25 cellular contexts compared by ENCODE assay signal in the genomic region with DNA sequence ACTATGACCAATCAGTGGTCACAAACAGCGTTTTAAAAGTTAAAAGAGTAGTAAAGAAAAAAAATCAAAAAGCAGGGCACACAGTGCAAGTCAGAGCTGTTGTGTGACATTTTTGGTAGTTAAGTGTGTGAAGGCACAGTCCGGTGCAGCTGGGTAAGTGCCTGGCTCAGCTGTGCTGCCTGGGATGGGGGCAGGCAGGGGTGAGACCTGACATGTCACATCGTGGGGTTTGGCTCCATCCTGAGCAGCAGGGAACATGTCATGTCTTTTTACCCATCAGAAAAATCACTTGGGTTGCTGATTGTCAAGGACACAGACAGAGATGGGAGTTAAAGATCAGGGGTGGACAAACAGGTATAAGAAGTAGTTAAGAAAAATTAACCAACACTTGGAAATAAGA.
"Had no signal": no experiment of that assay in that cellular context is flagged by ENCODE, and none has a peak within 500 bp of the region (broad histone marks: within the 10 kb centered on the region; RNA-seq: fewer than 3 reads in every experiment).

No MANE protein-coding gene starts in this region.

- ATAC-seq: activated naive CD4-positive, alpha-beta T cell treated with anti-CD3 and anti-CD28 coated beads, Interleukin-2, amount 50 U/mL, for 72 hours; activated T-helper 17 cell treated with anti-CD3 and anti-CD28 coated beads, Interleukin-2, amount 50 U/mL, for 72 hours; gastroesophageal sphincter; naive thymus-derived CD4-positive, alpha-beta T cell; stimulated activated naive B cell treated with anti-CD40 and anti-IgM and Interleukin-4, amounts not matched to agents 10 μg/mL and 1 μg/mL and 100 μg/mL, for 72 hours; T-cell had no signal

- H3K4me1 ChIP-seq: gastroesophageal sphincter, sigmoid colon, vagina had no signal

- H3K4me1 Mint-ChIP-seq: activated T-helper 17 cell treated with anti-CD3 and anti-CD28 coated beads, Interleukin-2, amount 50 U/mL, for 72 hours; stimulated activated naive B cell treated with anti-CD40 and anti-IgM and Interleukin-4, amounts not matched to agents 10 μg/mL and 1 μg/mL and 100 μg/mL, for 72 hours had no signal

- H3K36me3 Mint-ChIP-seq: activated naive CD4-positive, alpha-beta T cell treated with anti-CD3 and anti-CD28 coated beads, Interleukin-2, amount 50 U/mL, for 72 hours; stimulated activated naive B cell treated with anti-CD40 and anti-IgM and Interleukin-4, amounts not matched to agents 10 μg/mL and 1 μg/mL and 100 μg/mL, for 72 hours; T-cell had no signal

- H3K27me3 ChIP-seq: ascending aorta, gastroesophageal sphincter, heart left ventricle, neutrophil, ovary, sigmoid colon, vagina had no signal

- DNase-seq: activated CD4-positive, alpha-beta T cell treated with anti-CD3 and anti-CD28 coated beads for 1 hour; activated CD4-positive, alpha-beta T cell treated with anti-CD3 and anti-CD28 coated beads, Interleukin-2, amount 50 U/mL, for 1 hour; activated T-cell treated with anti-CD3 and anti-CD28 coated beads, Interleukin-2, amount 50 U/mL, for 24 hours; cerebellar nuclear complex; cortex of kidney; heart left ventricle; islet precursor cell; naive thymus-derived CD4-positive, alpha-beta T cell; ovary; sigmoid colon; stimulated activated CD4-positive, alpha-beta T cell treated with anti-CD3 and anti-CD28 coated beads, Interleukin-15, amount 100 ng/mL, for 24 hours; stimulated activated naive B cell treated with anti-CD40 and anti-IgM and Interleukin-4, amounts not matched to agents 10 μg/mL and 1 μg/mL and 100 μg/mL, for 72 hours; T-cell; trophoblast cell; WERI-Rb-1 had no signal

- H3K9me3 ChIP-seq: ascending aorta, gastroesophageal sphincter, heart left ventricle, neutrophil, ovary, sigmoid colon, vagina had no signal

- FAIRE-seq: TTC549 had no signal

- H3K9me3 Mint-ChIP-seq: activated naive CD4-positive, alpha-beta T cell treated with anti-CD3 and anti-CD28 coated beads, Interleukin-2, amount 50 U/mL, for 72 hours; activated T-cell treated with anti-CD3 and anti-CD28 coated beads, Interleukin-2, amount 50 U/mL, for 24 hours; activated T-helper 17 cell treated with anti-CD3 and anti-CD28 coated beads, Interleukin-2, amount 50 U/mL, for 72 hours; stimulated activated naive B cell treated with anti-CD40 and anti-IgM and Interleukin-4, amounts not matched to agents 10 μg/mL and 1 μg/mL and 100 μg/mL, for 72 hours; T-cell had no signal

- H3K36me3 ChIP-seq: neutrophil, ovary, vagina, WERI-Rb-1 had no signal

- H3K4me3 Mint-ChIP-seq: activated T-cell treated with anti-CD3 and anti-CD28 coated beads, Interleukin-2, amount 50 U/mL, for 24 hours; activated T-helper 17 cell treated with anti-CD3 and anti-CD28 coated beads, Interleukin-2, amount 50 U/mL, for 72 hours; naive thymus-derived CD4-positive, alpha-beta T cell; stimulated activated naive B cell treated with anti-CD40 and anti-IgM and Interleukin-4, amounts not matched to agents 10 μg/mL and 1 μg/mL and 100 μg/mL, for 72 hours; T-cell had no signal

- H3K4me3 ChIP-seq: ascending aorta, gastroesophageal sphincter, heart left ventricle, lung, ovary, sigmoid colon, smooth muscle cell, vagina had no signal

- H3K27ac Mint-ChIP-seq: activated T-cell treated with anti-CD3 and anti-CD28 coated beads, Interleukin-2, amount 50 U/mL, for 24 hours; activated T-helper 17 cell treated with anti-CD3 and anti-CD28 coated beads, Interleukin-2, amount 50 U/mL, for 72 hours; stimulated activated naive B cell treated with anti-CD40 and anti-IgM and Interleukin-4, amounts not matched to agents 10 μg/mL and 1 μg/mL and 100 μg/mL, for 72 hours; T-cell had no signal

- H3K27ac ChIP-seq: epithelial cell of prostate, gastroesophageal sphincter, heart left ventricle, neutrophil, ovary, sigmoid colon, vagina, WERI-Rb-1 had no signal
